ENCODE assay signal across 10 cellular contexts in the genomic region with DNA sequence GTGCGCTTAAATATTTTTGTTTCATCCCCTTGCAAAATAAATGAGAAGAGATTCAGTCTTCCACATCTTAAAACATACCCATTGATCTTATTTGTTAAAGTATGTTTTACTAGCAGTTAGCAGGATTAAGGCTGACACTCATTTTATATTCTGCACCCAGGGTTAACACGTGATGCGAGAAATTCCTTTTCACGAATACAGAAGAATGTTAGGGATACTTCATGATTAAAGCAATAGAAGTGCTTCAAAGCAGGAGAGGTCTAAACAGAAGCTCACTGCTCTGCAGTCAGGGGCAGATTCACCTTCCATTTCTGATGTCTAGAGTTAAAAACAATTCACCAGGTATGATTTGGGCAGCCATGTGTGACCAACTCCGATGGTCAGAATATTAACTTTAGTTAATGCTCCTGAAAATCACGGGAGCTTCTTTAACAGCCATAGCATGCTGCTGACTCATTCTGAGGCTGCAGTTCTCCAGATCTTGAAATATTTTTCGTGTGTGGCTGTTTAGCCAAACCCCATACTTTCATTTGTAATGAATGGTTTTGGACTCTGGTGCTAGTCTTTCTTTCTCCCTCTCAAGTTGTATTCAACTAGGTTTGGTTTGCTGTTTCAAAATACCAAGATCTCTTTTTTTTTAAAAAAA. TPM values are rescaled to one million over a fixed set of nuclear protein-coding genes. Genes with fewer than 3 reads are reported as not detected.
A peak's percentile ranks its signal among the peaks of the same experiment; 100 is the strongest.
DNase-seq lines count a peak whose midpoint lies in the region; ATAC-seq and TF ChIP-seq lines count a peak whose summit lies in the region.
"Had no signal": no experiment of that assay in that cellular context is flagged by ENCODE, and none has a peak within 500 bp of the region (broad histone marks: within the 10 kb centered on the region; RNA-seq: fewer than 3 reads in every experiment).

No MANE protein-coding gene starts in this region.

- ATAC-seq in CD8-positive, alpha-beta T cell = no peak

- no peaks in the 10 kb centered on the region for H3K4me1 ChIP-seq in CD8-positive, alpha-beta T cell (ENCODE audit: insufficient read depth, low read length)

- H3K9me3 ChIP-seq in CD8-positive, alpha-beta T cell (ENCODE audit: low read length) = no peaks in the 10 kb centered on the region

- peak overlapping the region; percentile 48 for H3K27ac ChIP-seq in caudate nucleus (ENCODE audit: low read depth, low read length)
- H3K27ac ChIP-seq in CD8-positive, alpha-beta T cell (ENCODE audit: low read depth, low read length) = no peak overlapping the region
- H3K27ac ChIP-seq: VCaP had no signal

- in situ Hi-C loops in G401 (cut with HindIII; ENCODE audit: low sequenced_read_pairs) = no loop called here

- peak overlapping the region; percentile 11 to 73 (median 40) for H3K27ac Mint-ChIP-seq in nephron
- no peak overlapping the region for H3K27ac Mint-ChIP-seq in CD8-positive, alpha-beta T cell

- no peaks in the 10 kb centered on the region for H3K27me3 Mint-ChIP-seq in nephron (ENCODE audit: low read depth)
- H3K27me3 Mint-ChIP-seq in CD8-positive, alpha-beta T cell (ENCODE audit: low read depth) = no peaks in the 10 kb centered on the region

- peaks cover 16% of the 10 kb centered on the region for H3K36me3 Mint-ChIP-seq in nephron (ENCODE audit: low read depth)
- no peaks in the 10 kb centered on the region for H3K36me3 Mint-ChIP-seq in CD8-positive, alpha-beta T cell

- no peaks in the 10 kb centered on the region for H3K27me3 ChIP-seq in CD8-positive, alpha-beta T cell (ENCODE audit: insufficient read depth, low read length)

- DNase-seq in Daoy (ENCODE audit: low read depth) = peak; percentile 74
- DNase-seq in HT-29 (ENCODE audit: low spot score) = peak; percentile 45
- DNase-seq in caudate nucleus (lab: John Stamatoyannopoulos, UW) = no peak
- DNase-seq in DMS 273 treated with DMSO at 0.1 percent for 48 hours (lab: John Stamatoyannopoulos, UW) = no peak
- no peak for DNase-seq in activated T-cell treated with anti-CD3 and anti-CD28 coated beads, Interleukin-2, amount 50 U/mL, for 1 hour
- no peak for DNase-seq in CD8-positive, alpha-beta T cell
- DNase-seq in G401 (ENCODE audit: low spot score) = no peak
- DNase-seq: stimulated activated CD4-positive, alpha-beta T cell treated with anti-CD3 and anti-CD28 coated beads, Interleukin-4, amount 100 ng/mL, for 4 hours had no signal

- no peaks in the 10 kb centered on the region for H3K36me3 ChIP-seq in CD8-positive, alpha-beta T cell (ENCODE audit: insufficient read depth, low read length)

- no peak overlapping the region for H3K4me3 ChIP-seq in CD8-positive, alpha-beta T cell (ENCODE audit: low read depth, low read length)

- no peaks in the 10 kb centered on the region for H3K9me3 Mint-ChIP-seq in nephron
- no peaks in the 10 kb centered on the region for H3K9me3 Mint-ChIP-seq in CD8-positive, alpha-beta T cell

- no peak for TF ChIP-seq CTCF in nephron (IDR thresholded peaks at IDR 0.05; ENCODE audit: unreplicated experiment in 3 of 3)
- TF ChIP-seq CTCF in CD8-positive, alpha-beta T cell (IDR thresholded peaks at IDR 0.05) = no peak

- POLR2A ChIA-PET in CD8-positive, alpha-beta T cell (lab: Charles Lee) = no interaction called here

- intact Hi-C loops in CD8-positive, alpha-beta T cell (cut with DNase I, micrococcal nuclease) = no loop called here

- H3K4me1 Mint-ChIP-seq in nephron = peaks cover 64% of the 10 kb centered on the region
- H3K4me1 Mint-ChIP-seq in CD8-positive, alpha-beta T cell (ENCODE audit: low read depth) = no peaks in the 10 kb centered on the region

- H3K4me3 Mint-ChIP-seq in nephron = peak overlapping the region in 1 of 3 experiments; percentile 2
- H3K4me3 Mint-ChIP-seq in CD8-positive, alpha-beta T cell = no peak overlapping the region

- CTCF ChIA-PET in CD8-positive, alpha-beta T cell (lab: Charles Lee) = interaction anchor here (0.9 kb wide), 1 partner anchor 184 kb away, joined by 3 read pairs; no protein-coding TSS in a partner anchor

RNA-seq across cellular contexts. Expression of a gene that starts 19.7 kb away (rescaled TPM):
- 70.5 and 78.2 TPM in 2 replicates for total RNA-seq in Daoy (2014; rRNA removed; shearing (Covaris generic))
- 48.5 and 49.4 TPM in 2 replicates for total RNA-seq in HT-29 (2014; rRNA removed; shearing (Covaris generic))
- under 1 TPM; 0.54 to 0.81 TPM for total RNA-seq in CD8-positive, alpha-beta T cell
- 2.3 and 3.3 TPM in 2 replicates for total RNA-seq in G401 (2014; rRNA removed; shearing (Covaris generic))

Comparison
In these comparisons a context has a peak if more than half of its experiments do, and no peak if none do; other contexts are left out.
1. DNase-seq: peak in Daoy (single experiment) and HT-29 (single experiment); none in caudate nucleus (0 of 61), DMS 273 treated with DMSO at 0.1 percent for 48 hours (single experiment), activated T-cell treated with anti-CD3 and anti-CD28 coated beads, Interleukin-2, amount 50 U/mL, for 1 hour (single experiment), CD8-positive, alpha-beta T cell (0 of 7) and G401 (single experiment).
2. RNA of a gene that starts 19.7 kb away (total RNA-seq): 70.5 to 78.2 TPM in Daoy and 48.5 to 49.4 TPM in HT-29; 2.3 to 3.3 TPM in G401 and 0.54 to 0.81 TPM in CD8-positive, alpha-beta T cell; every median in the first group is over 10 times any median in the second.